In genomic region chr9:127392976-127393375, GRCh38 we compare ENCODE assay signal across 15 cellular contexts. TPM values are rescaled to one million over a fixed set of nuclear protein-coding genes. Genes with fewer than 3 reads are reported as not detected.
DNase-seq lines count a peak whose midpoint lies in the region; ATAC-seq and TF ChIP-seq lines count a peak whose summit lies in the region.
"Had no signal": no experiment of that assay in that cellular context is flagged by ENCODE, and none has a peak within 500 bp of the region (broad histone marks: within the 10 kb centered on the region; RNA-seq: fewer than 3 reads in every experiment).

No MANE protein-coding gene starts in this region.

- peak overlapping the region; percentile 17; the same call in 1 of the 2 replicates for H3K4ac ChIP-seq in IMR-90 (ENCODE audit: low read depth, low read length)

- H3K4me2 ChIP-seq in IMR-90 (ENCODE audit: low read depth, low read length) = no peak overlapping the region
- H3K4me2 ChIP-seq: A549 had no signal

- no peaks in the 10 kb centered on the region for H3K36me3 ChIP-seq in IMR-90 (ENCODE audit: control insufficient read depth, insufficient read depth, low read length)
- H3K36me3 ChIP-seq in NT2/D1 (ENCODE audit: insufficient read depth, insufficient read length, low read length) = no peaks in the 10 kb centered on the region
- no peaks in the 10 kb centered on the region for H3K36me3 ChIP-seq in upper lobe of right lung
- H3K36me3 ChIP-seq in CD4-positive, alpha-beta memory T cell (ENCODE audit: insufficient read depth, low read length) = no peaks in the 10 kb centered on the region
- H3K36me3 ChIP-seq: BE2C, HAP-1 had no signal

- no TSS peak for BruUV-seq in IMR-90 (replicated peaks; lab: Mats Ljungman, UMichigan)

- H3K4me3 Mint-ChIP-seq in mesothelial cell of epicardium = no peak overlapping the region
- no peak overlapping the region for H3K4me3 Mint-ChIP-seq in CD4-positive, alpha-beta memory T cell
- H3K4me3 Mint-ChIP-seq: CD8-positive, alpha-beta T cell had no signal

- H4K8ac ChIP-seq in IMR-90 (ENCODE audit: low read depth in 2 of 2, low read length in 2 of 2) = no peak overlapping the region

- H3K27ac ChIP-seq in IMR-90 (ENCODE audit: insufficient read depth, low read length) (no peak overlapping the region), upper lobe of right lung (no peak overlapping the region)
- no peak overlapping the region for H3K27ac ChIP-seq in CD4-positive, alpha-beta memory T cell (ENCODE audit: low read depth, low read length)
- H3K27ac ChIP-seq: C4-2B had no signal

- no peak for TF ChIP-seq POLR2A in IMR-90 (IDR thresholded peaks at IDR 0.05; ENCODE audit: low read depth, low read length)

- H3K4me1 Mint-ChIP-seq in mesothelial cell of epicardium = peaks cover 61% of the 10 kb centered on the region
- H3K4me1 Mint-ChIP-seq in CD4-positive, alpha-beta memory T cell = peaks cover 17 to 31% (median 23%) of the 10 kb centered on the region in 4 donors

- peaks cover 8% of the 10 kb centered on the region for H4K20me1 ChIP-seq in IMR-90 (ENCODE audit: insufficient read depth, low read length)

- H3K9me3 ChIP-seq in IMR-90 (ENCODE audit: control insufficient read depth, insufficient read depth, low read length) = no peaks in the 10 kb centered on the region
- no peaks in the 10 kb centered on the region for H3K9me3 ChIP-seq in NT2/D1 (ENCODE audit: insufficient read depth, low read length)
- no peaks in the 10 kb centered on the region for H3K9me3 ChIP-seq in upper lobe of right lung
- no peaks in the 10 kb centered on the region for H3K9me3 ChIP-seq in CD4-positive, alpha-beta memory T cell (ENCODE audit: control insufficient read depth in 1 of 2, low read length in 2 of 2)
- H3K9me3 ChIP-seq: A549, BE2C, HAP-1 had no signal

- TF ChIP-seq RAD21 in IMR-90 (IDR thresholded peaks at IDR 0.05; ENCODE audit: low read length) = no peak

- H4K91ac ChIP-seq in IMR-90 (ENCODE audit: insufficient read depth, low read depth, low read length) = no peak overlapping the region

- peaks cover 5% of the 10 kb centered on the region for H3K4me1 ChIP-seq in IMR-90 (ENCODE audit: control insufficient read depth, insufficient read depth, low read length)
- peaks cover 7% of the 10 kb centered on the region for H3K4me1 ChIP-seq in NT2/D1 (ENCODE audit: insufficient read depth, insufficient read length)
- H3K4me1 ChIP-seq in upper lobe of right lung = peaks cover 7% of the 10 kb centered on the region
- peaks cover 32% of the 10 kb centered on the region for H3K4me1 ChIP-seq in CD4-positive, alpha-beta memory T cell (ENCODE audit: insufficient read depth, low read length)

- 100% methylated on average over 1 of the region's 5 CpGs; no CpG with 5 or more reads in 1 of the 2 experiments for WGBS in IMR-90 (ENCODE audit: extremely low coverage in 2 of 2, insufficient read length in 1 of 2), 2 experiments

- intact Hi-C loops in IMR-90 (cut with micrococcal nuclease) (loop anchor here (10.0 kb wide), 1 partner anchor 108 kb away; no protein-coding TSS in a partner anchor), upper lobe of right lung (cut with DNase I) (loop anchor here (10.0 kb wide), 1 partner anchor 178 kb away; no protein-coding TSS in a partner anchor)
- intact Hi-C loops in CD4-positive, alpha-beta memory T cell (cut with micrococcal nuclease) = no loop called here

- CTCF ChIA-PET in IMR-90 (lab: Yijun Ruan, JAX) = no interaction called here
- CTCF ChIA-PET in CD4-positive, alpha-beta memory T cell (lab: Charles Lee; ENCODE audit: partially characterized antibody) = interaction anchor here (1.3 kb wide), 1 partner anchor 12 kb away, joined by 4 read pairs; no protein-coding TSS in a partner anchor

- no peaks in the 10 kb centered on the region for H3K9me3 Mint-ChIP-seq in mesothelial cell of epicardium
- no peaks in the 10 kb centered on the region for H3K9me3 Mint-ChIP-seq in CD4-positive, alpha-beta memory T cell
- H3K9me3 Mint-ChIP-seq: CD8-positive, alpha-beta T cell had no signal

- H2BK120ac ChIP-seq in IMR-90 (ENCODE audit: low read depth, low read length) = no peak overlapping the region

- H3K4me3 ChIP-seq in IMR-90 (ENCODE audit: insufficient read depth, low read depth, low read length) (no peak overlapping the region), NT2/D1 (ENCODE audit: insufficient read length, low read depth) (no peak overlapping the region), upper lobe of right lung (no peak overlapping the region)
- no peak overlapping the region for H3K4me3 ChIP-seq in CD4-positive, alpha-beta memory T cell (ENCODE audit: low read length in 2 of 2)
- H3K4me3 ChIP-seq: A549, HAP-1 had no signal

- H2AK9ac ChIP-seq in IMR-90 (replicated peaks; ENCODE audit: low read depth, low read length, poor library complexity) = no peak overlapping the region

- H3K27ac Mint-ChIP-seq in mesothelial cell of epicardium = peak overlapping the region; percentile 61
- H3K27ac Mint-ChIP-seq in CD4-positive, alpha-beta memory T cell = no peak overlapping the region
- H3K27ac Mint-ChIP-seq: CD8-positive, alpha-beta T cell had no signal

- no peak overlapping the region for H3K18ac ChIP-seq in IMR-90 (ENCODE audit: low read depth, low read length)

- peaks cover 11% of the 10 kb centered on the region for H3K9me1 ChIP-seq in IMR-90 (ENCODE audit: insufficient read depth, low read length)

- H3K27me3 ChIP-seq in IMR-90 (ENCODE audit: control insufficient read depth, insufficient read depth, low read length) = peaks cover 5% of the 10 kb centered on the region; the same call in 1 of the 2 replicates
- H3K27me3 ChIP-seq in NT2/D1 (ENCODE audit: insufficient read depth, insufficient read length) = peaks cover 16% of the 10 kb centered on the region
- H3K27me3 ChIP-seq in upper lobe of right lung = no peaks in the 10 kb centered on the region
- peaks cover 57% of the 10 kb centered on the region for H3K27me3 ChIP-seq in CD4-positive, alpha-beta memory T cell (ENCODE audit: insufficient read depth, low read length)
- H3K27me3 ChIP-seq: BE2C had no signal

- H2AK5ac ChIP-seq in IMR-90 (ENCODE audit: low read depth, low read length) = no peak overlapping the region

- DNase-seq in IMR-90 (no peak), NT2/D1 (ENCODE audit: low read depth, low spot score) (no peak), mesothelial cell of epicardium (ENCODE audit: low spot score in 2 of 2, unreplicated experiment in 2 of 2) (no peak), upper lobe of right lung (peak; percentile 46)
- no peak for DNase-seq in CD4-positive, alpha-beta memory T cell
- DNase-seq: BE2C; CD8-positive, alpha-beta T cell; COR-L47; DND-41; GDM1 had no signal

- no peak overlapping the region for H3K14ac ChIP-seq in IMR-90 (replicated peaks; ENCODE audit: low read depth, low read length)

- H3K9ac ChIP-seq in IMR-90 (ENCODE audit: low read depth, low read length) (no peak overlapping the region), NT2/D1 (ENCODE audit: insufficient read length, low read depth) (peak overlapping the region; percentile 45)

- no peak overlapping the region for H4K5ac ChIP-seq in IMR-90 (ENCODE audit: low read depth, low read length)

- H2BK5ac ChIP-seq in IMR-90 (ENCODE audit: low read depth, low read length, poor library complexity, severe bottlenecking) = no peak overlapping the region

- H3K79me1 ChIP-seq in IMR-90 (ENCODE audit: low read depth in 1 of 2, low read length in 2 of 2) = peaks cover 0 to 2% of the 10 kb centered on the region in 2 experiments; a peak in 1 of 4 replicates

- in situ Hi-C loops in IMR-90 (cut with MboI; ENCODE audit: low sequenced_read_pairs) = loop anchor here (25.0 kb wide), 1 partner anchor 456 kb away; no protein-coding TSS in a partner anchor

- POLR2A ChIA-PET in IMR-90 (lab: Charles Lee; ENCODE audit: unreplicated experiment) = interaction anchor here (0.5 kb wide), 1 partner anchor 45 kb away, joined by 7 read pairs; no protein-coding TSS in a partner anchor
- POLR2A ChIA-PET in CD4-positive, alpha-beta memory T cell (lab: Charles Lee; ENCODE audit: partially characterized antibody) = interaction anchor here (1.2 kb wide), 1 partner anchor 58 kb away, joined by 4 read pairs; no protein-coding TSS in a partner anchor

- dilution Hi-C loops in IMR-90 (cut with HindIII; ENCODE audit: low sequenced_read_pairs, unreplicated experiment) = no loop called here

- H2BK20ac ChIP-seq in IMR-90 (ENCODE audit: low read depth, low read length) = no peak overlapping the region

- TF ChIP-seq CTCF in IMR-90 (conservative IDR thresholded peaks at IDR 0.05; ENCODE audit: low read depth, low read length) = no peak
- no peak for TF ChIP-seq CTCF in mesothelial cell of epicardium (IDR thresholded peaks at IDR 0.05; ENCODE audit: unreplicated experiment)
- TF ChIP-seq CTCF in upper lobe of right lung (IDR thresholded peaks at IDR 0.05) = no peak

- no peaks in the 10 kb centered on the region for H3K27me3 Mint-ChIP-seq in mesothelial cell of epicardium (ENCODE audit: low read depth)
- H3K27me3 Mint-ChIP-seq in CD4-positive, alpha-beta memory T cell = peaks cover 49 to 50% of the 10 kb centered on the region in 2 donors

- peaks cover 2% of the 10 kb centered on the region for H3K36me3 Mint-ChIP-seq in mesothelial cell of epicardium
- H3K36me3 Mint-ChIP-seq in CD4-positive, alpha-beta memory T cell = no peaks in the 10 kb centered on the region
- H3K36me3 Mint-ChIP-seq: CD8-positive, alpha-beta T cell had no signal

- H3K23ac ChIP-seq in IMR-90 (ENCODE audit: low read depth, low read length) = no peak overlapping the region

- no peak overlapping the region for H2AFZ ChIP-seq in IMR-90 (replicated peaks; ENCODE audit: low read length, poor library complexity)

- no peak overlapping the region for H3K56ac ChIP-seq in IMR-90 (ENCODE audit: extremely low read depth, insufficient read depth, low read length)

- no peak overlapping the region for H2BK15ac ChIP-seq in IMR-90 (ENCODE audit: low read depth, low read length)

- ATAC-seq in IMR-90 (ENCODE audit: low read depth) = no peak
- ATAC-seq in upper lobe of right lung = no peak
- no peak for ATAC-seq in HG03439 (IDR thresholded peaks at IDR 0.05; ENCODE audit: unreplicated experiment)
- no peak for ATAC-seq in GM21786 (IDR thresholded peaks at IDR 0.05; ENCODE audit: unreplicated experiment)
- ATAC-seq: A549; CD8-positive, alpha-beta T cell had no signal

RNA-seq across cellular contexts. Expression of gene SLC2A8, which starts 4.0 kb away (rescaled TPM):
- total RNA-seq in IMR-90 (2012; rRNA removed) = 6.4 and 9.0 TPM in 2 replicates
- polyA plus RNA-seq in IMR-90 (2012; rRNA removed) = 12.0 and 13.2 TPM in 2 replicates
- 4.0 and 12.6 TPM in 2 replicates for polyA plus RNA-seq in IMR-90 (2012; cell fraction: cytosol; rRNA removed)
- polyA plus RNA-seq in IMR-90 (2012; cell fraction: nucleus; rRNA removed; ENCODE audit: low replicate concordance) = 17.6 and 48.8 TPM in 2 replicates
- 30.9 to 36.0 TPM (median 32.7 TPM) in 3 replicates for total RNA-seq in mesothelial cell of epicardium
- total RNA-seq in upper lobe of right lung = 21.8 TPM
- 1 to 10 TPM; 2.1 to 2.3 TPM for total RNA-seq in CD4-positive, alpha-beta memory T cell
- 1 to 10 TPM; 1.1 to 3.2 TPM for polyA plus RNA-seq in CD4-positive, alpha-beta memory T cell

RNA-seq across cellular contexts. Expression of gene ZNF79, which starts 31.2 kb away (rescaled TPM):
- 13.9 and 15.4 TPM in 2 replicates for total RNA-seq in IMR-90 (2012; rRNA removed)
- 5.3 and 5.6 TPM in 2 replicates for polyA plus RNA-seq in IMR-90 (2012; rRNA removed)
- 2.4 and 4.0 TPM in 2 replicates for polyA plus RNA-seq in IMR-90 (2012; cell fraction: cytosol; rRNA removed)
- 9.5 and 14.4 TPM in 2 replicates for polyA plus RNA-seq in IMR-90 (2012; cell fraction: nucleus; rRNA removed; ENCODE audit: low replicate concordance)
- 11.0 to 12.1 TPM (median 11.6 TPM) in 3 replicates for total RNA-seq in mesothelial cell of epicardium
- total RNA-seq in upper lobe of right lung = 8.3 TPM
- 10 to 100 TPM; 22.2 to 22.5 TPM for total RNA-seq in CD4-positive, alpha-beta memory T cell
- polyA plus RNA-seq in CD4-positive, alpha-beta memory T cell = 1 to 10 TPM; 1.0 to 5.8 TPM

RNA-seq across cellular contexts. Expression of gene RPL12, which starts 58.2 kb away (rescaled TPM):
- total RNA-seq in IMR-90 (2012; rRNA removed) (1,864 and 2,290 TPM in 2 replicates), mesothelial cell of epicardium (1,125 to 1,180 TPM (median 1,165 TPM) in 3 replicates), upper lobe of right lung (1,020 TPM)
- polyA plus RNA-seq in IMR-90 (2012; rRNA removed) = 2,087 and 2,379 TPM in 2 replicates
- 1,664 and 3,657 TPM in 2 replicates for polyA plus RNA-seq in IMR-90 (2012; cell fraction: cytosol; rRNA removed)
- polyA plus RNA-seq in IMR-90 (2012; cell fraction: nucleus; rRNA removed; ENCODE audit: low replicate concordance) = 762 and 905 TPM in 2 replicates
- 1,000 to 10,000 TPM; 1,622 to 1,664 TPM for total RNA-seq in CD4-positive, alpha-beta memory T cell
- polyA plus RNA-seq in CD4-positive, alpha-beta memory T cell = 1,000 to 10,000 TPM; 1,304 to 1,786 TPM

RNA-seq across cellular contexts. Expression of gene LRSAM1, which starts 58.3 kb away (rescaled TPM):
- 3.0 and 3.3 TPM in 2 replicates for total RNA-seq in IMR-90 (2012; rRNA removed)
- polyA plus RNA-seq in IMR-90 (2012; rRNA removed) = 8.0 and 9.3 TPM in 2 replicates
- polyA plus RNA-seq in IMR-90 (2012; cell fraction: cytosol; rRNA removed) = 8.0 and 10.1 TPM in 2 replicates
- 29.5 and 53.3 TPM in 2 replicates for polyA plus RNA-seq in IMR-90 (2012; cell fraction: nucleus; rRNA removed; ENCODE audit: low replicate concordance)
- total RNA-seq in mesothelial cell of epicardium = 27.1 to 28.0 TPM (median 27.4 TPM) in 3 replicates
- 18.8 TPM for total RNA-seq in upper lobe of right lung
- total RNA-seq in CD4-positive, alpha-beta memory T cell = 10 to 100 TPM; 30.5 to 31.3 TPM
- polyA plus RNA-seq in CD4-positive, alpha-beta memory T cell = 1 to 10 TPM; 4.3 to 9.2 TPM
